ENCODE assay signal across 4 cellular contexts in the genomic region with DNA sequence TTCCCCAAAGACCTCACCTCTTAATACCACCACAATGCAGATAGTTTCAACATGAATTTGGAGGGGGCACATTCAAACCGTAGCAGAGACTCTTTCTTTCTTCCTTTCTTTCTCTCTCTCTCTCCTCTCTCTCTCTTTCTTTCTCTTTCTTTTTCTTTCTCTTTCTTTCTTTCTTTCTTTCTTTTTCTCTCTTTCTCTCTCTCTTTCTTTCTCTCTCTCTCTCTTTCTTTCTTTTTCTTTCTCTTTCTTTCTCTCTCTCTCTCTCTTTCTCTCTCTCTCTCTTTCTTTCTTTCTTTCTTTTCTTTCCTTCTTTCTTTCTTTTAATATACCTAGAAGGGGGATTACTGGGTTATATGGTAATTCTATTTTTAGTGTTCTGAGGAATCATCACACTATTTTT. TPM values are rescaled to one million over a fixed set of nuclear protein-coding genes. Genes with fewer than 3 reads are reported as not detected.
"Had no signal": no experiment of that assay in that cellular context is flagged by ENCODE, and none has a peak within 500 bp of the region (broad histone marks: within the 10 kb centered on the region; RNA-seq: fewer than 3 reads in every experiment).

No MANE protein-coding gene starts in this region.

RNA-seq across cellular contexts. Expression of a gene that starts 11.2 kb away (rescaled TPM):
- total RNA-seq: cardiac muscle cell, PC-3, SJSA1, WTC11 had no signal
- polyA plus RNA-seq: cardiac muscle cell had no signal
